Comparison of ENCODE assay signal across 25 cellular contexts in genomic region chr16:64253525-64253924, GRCh38.
A peak's percentile ranks its signal among the peaks of the same experiment; 100 is the strongest.
DNase-seq lines count a peak whose midpoint lies in the region; ATAC-seq, FAIRE-seq and TF ChIP-seq lines count a peak whose summit lies in the region.
"Had no signal": no experiment of that assay in that cellular context is flagged by ENCODE, and none has a peak within 500 bp of the region (broad histone marks: within the 10 kb centered on the region; RNA-seq: fewer than 3 reads in every experiment).

No MANE protein-coding gene starts in this region.

- no peaks in the 10 kb centered on the region for H4K20me1 ChIP-seq in OCI-LY1 (ENCODE audit: insufficient read depth, low read length)
- no peaks in the 10 kb centered on the region for H4K20me1 ChIP-seq in GM12878 (ENCODE audit: control insufficient read depth, insufficient read depth)

- H3K9ac ChIP-seq in OCI-LY1 (ENCODE audit: low read length) (no peak overlapping the region), GM12878 (ENCODE audit: control insufficient read depth, insufficient read depth, low read length) (no peak overlapping the region)

- H3K79me2 ChIP-seq in OCI-LY1 (ENCODE audit: insufficient read depth, low read length) (no peaks in the 10 kb centered on the region), GM12878 (ENCODE audit: control insufficient read depth, insufficient read depth, low read length) (no peaks in the 10 kb centered on the region)

- no peak for TF ChIP-seq RAD21 in GM12878 (IDR thresholded peaks at IDR 0.05; ENCODE audit: insufficient read depth, low read depth, low read length)

- RAD21 ChIA-PET in GM12878 (lab: Charles Lee; ENCODE audit: unreplicated experiment) = no interaction called here

- no peaks in the 10 kb centered on the region for H3F3A ChIP-seq in OCI-LY1 (ENCODE audit: insufficient read depth, low read length)

- POLR2A ChIA-PET in GM12878 (lab: Charles Lee) = no interaction called here

- DNase-seq in GM12878 (ENCODE audit: low read depth, low spot score) (no peak), anterior cingulate cortex (lab: John Stamatoyannopoulos, UW) (no peak), SKM-1 treated with dmso at 0.1 percent for 144 hours (lab: John Stamatoyannopoulos, UW; ENCODE audit: unreplicated experiment) (no peak), caudate nucleus (lab: John Stamatoyannopoulos, UW) (no peak)
- DNase-seq: AML-193; C1 segment of cervical spinal cord; CD8-positive, alpha-beta T cell; DMS153; NCI-H1092; NCI-H1436; NCI-H187 treated with DMSO at 0.1 percent for 48 hours; NCI-H2227 treated with DMSO at 0.1 percent for 48 hours; NCI-H510A treated with DMSO at 0.1 percent for 48 hours; NCI-H774; OCI-M1 had no signal

- in situ Hi-C loops in GM12878 (cut with MboI) = no loop called here

- no peak overlapping the region for H3K4me3 ChIP-seq in OCI-LY1 (ENCODE audit: low read depth, low read length, poor library complexity, severe bottlenecking)
- no peak overlapping the region for H3K4me3 ChIP-seq in GM12878

- H3K27me3 ChIP-seq in OCI-LY1 (ENCODE audit: insufficient read depth, low read length) (no peaks in the 10 kb centered on the region), GM12878 (replicated peaks in 1 of 2; ENCODE audit: control insufficient read depth in 2 of 2, insufficient read depth in 2 of 2, low read length in 1 of 2) (no peaks in the 10 kb centered on the region)

- no TSS peak for BruUV-seq in GM12878 (replicated peaks; lab: Mats Ljungman, UMichigan)

- FAIRE-seq in GM12878 (lab: Jason Lieb, UNC) = no peak
- FAIRE-seq: G401.6, GM18507, GM19239, H1, RCC 7860 had no signal

- SMC1A ChIA-PET in GM12878 (lab: Charles Lee; ENCODE audit: uncharacterized antibody, unreplicated experiment) = no interaction called here

- no peak for TF ChIP-seq POLR2A in GM12878 (IDR thresholded peaks at IDR 0.05; ENCODE audit: low read depth, low read length)

- no peak for TF ChIP-seq EP300 in GM12878 (IDR thresholded peaks at IDR 0.05; ENCODE audit: borderline replicate concordance in 1 of 2, control insufficient read depth in 1 of 2, low read depth in 2 of 2, low read length in 2 of 2)

- H3K36me3 ChIP-seq in OCI-LY1 (ENCODE audit: insufficient read depth, low read length) = no peaks in the 10 kb centered on the region
- no peaks in the 10 kb centered on the region for H3K36me3 ChIP-seq in GM12878 (ENCODE audit: control insufficient read depth in 2 of 2, insufficient read depth in 2 of 2, low read length in 1 of 2)

- H3K9me3 ChIP-seq in OCI-LY1 (ENCODE audit: low read length) (no peaks in the 10 kb centered on the region), GM12878 (replicated peaks; ENCODE audit: control insufficient read depth, insufficient read depth, low read length) (no peaks in the 10 kb centered on the region)

- peak; percentile 50 for ATAC-seq in GM18868 (IDR thresholded peaks at IDR 0.05; ENCODE audit: unreplicated experiment)
- ATAC-seq in HG03432 (IDR thresholded peaks at IDR 0.05; ENCODE audit: unreplicated experiment) = peak; percentile 67
- peak; percentile 57 for ATAC-seq in GM12878
- no peak for ATAC-seq in GM18517 (IDR thresholded peaks at IDR 0.05; ENCODE audit: unreplicated experiment)
- ATAC-seq: CD8-positive, alpha-beta T cell; Right ventricle myocardium inferior had no signal

- CTCF ChIA-PET in GM12878 (lab: Yijun Ruan, JAX) = no interaction called here

- WGBS in GM12878 (ENCODE audit: insufficient coverage, insufficient replicate concordance, low lambda C conversion rate, missing lambda C conversion rate) = 25% methylated on average over 3 of the region's 3 CpGs

- H3K4me2 ChIP-seq in OCI-LY1 (ENCODE audit: low read length) (no peak overlapping the region), GM12878 (ENCODE audit: control insufficient read depth, insufficient read depth) (no peak overlapping the region)

- TF ChIP-seq CTCF in OCI-LY1 (IDR thresholded peaks at IDR 0.05; ENCODE audit: low read length) (no peak), GM12878 (IDR thresholded peaks at IDR 0.05 in 2 of 3, conservative IDR thresholded peaks at IDR 0.05 in 1 of 3; ENCODE audit: control insufficient read depth in 2 of 3, extremely low read depth in 1 of 3, insufficient read depth in 1 of 3, low read depth in 3 of 3, low read length in 3 of 3) (no peak)

- H3K27ac ChIP-seq in OCI-LY1 (ENCODE audit: low read depth, low read length, poor library complexity, severe bottlenecking) (no peak overlapping the region), GM12878 (ENCODE audit: control insufficient read depth, insufficient read depth) (no peak overlapping the region), caudate nucleus (ENCODE audit: low read depth, low read length) (no peak overlapping the region)

- intact Hi-C loops in GM12878 (cut with micrococcal nuclease; ENCODE audit: unreplicated experiment) = no loop called here

- H2AFZ ChIP-seq in OCI-LY1 (ENCODE audit: low read length) (peak overlapping the region; percentile 23; the same call in 1 of the 2 replicates), GM12878 (ENCODE audit: control insufficient read depth, low read depth, low read length) (no peak overlapping the region)

- peaks cover 40% of the 10 kb centered on the region for H3K4me1 ChIP-seq in OCI-LY1 (ENCODE audit: insufficient read depth, low read length, severe bottlenecking)
- no peaks in the 10 kb centered on the region for H3K4me1 ChIP-seq in GM12878 (ENCODE audit: control insufficient read depth, insufficient read depth, low read length)

- no peaks in the 10 kb centered on the region for H3K9me2 ChIP-seq in OCI-LY1 (ENCODE audit: low read depth, low read length)

TF ChIP-seq in GM12878, 131 proteins besides CTCF, POLR2A, EP300 and RAD21:
- TF ChIP-seq ZBED1 (IDR thresholded peaks at IDR 0.05; ENCODE audit: borderline replicate concordance) (no peak), JUNB (IDR thresholded peaks at IDR 0.05) (peak; percentile 44)
